ENCODE assay signal across 1 cellular context in genomic region chr12:47778842-47779241, GRCh38.
TF ChIP-seq lines count a peak whose summit lies in the region.

No MANE protein-coding gene starts in this region.

TF ChIP-seq in K562, 482 proteins besides CTCF, POLR2A, EP300 and RAD21:
- TF ChIP-seq ZNF324 (CRISPR knock-in tag; IDR thresholded peaks at IDR 0.05) (no peak), PHB2 (IDR thresholded peaks at IDR 0.05; ENCODE audit: low read depth) (0 out of 2 replicates have a peak, but pooled peaks have one; percentile 22), TRIM28 (IDR thresholded peaks at IDR 0.05) (no peak), TFAP4 (CRISPR knock-in tag; IDR thresholded peaks at IDR 0.05; ENCODE audit: borderline replicate concordance) (no peak), JUNB (CRISPR knock-in tag; conservative IDR thresholded peaks at IDR 0.05) (0 out of 2 replicates have a peak, but pooled peaks have one; percentile 21), CREBBP (IDR thresholded peaks at IDR 0.05; ENCODE audit: low read depth, low read length) (no peak)
